ENCODE assay signal across 1 cellular context in genomic region chr10:70827358-70827757, GRCh38.
TF ChIP-seq lines count a peak whose summit lies in the region.

No MANE protein-coding gene starts in this region.

TF ChIP-seq in HepG2, 621 proteins besides CTCF, POLR2A, EP300 and RAD21:
- TF ChIP-seq MAZ (IDR thresholded peaks at IDR 0.05; ENCODE audit: borderline replicate concordance, low read depth, low read length) (no peak), MAZ (CRISPR knock-in tag; IDR thresholded peaks at IDR 0.05; ENCODE audit: low read depth) (no peak), MAFK (conservative IDR thresholded peaks at IDR 0.05 in 1 of 2, IDR thresholded peaks at IDR 0.05 in 1 of 2; ENCODE audit: low read length in 2 of 2) (peak in 1 of 2 experiments; percentile 48; a peak in 2 of 4 replicates), THAP8 (CRISPR knock-in tag; IDR thresholded peaks at IDR 0.05; ENCODE audit: borderline replicate concordance) (no peak), MAFF (IDR thresholded peaks at IDR 0.05; ENCODE audit: low read depth, low read length) (peak; percentile 39; the same call in 1 of the 2 replicates)
